In genomic region chr15:90934949-90935751, GRCh38 we compare ENCODE assay signal across 8 cellular contexts. TPM values are rescaled to one million over a fixed set of nuclear protein-coding genes. Genes with fewer than 3 reads are reported as not detected.
A peak's percentile ranks its signal among the peaks of the same experiment; 100 is the strongest.
DNase-seq lines count a peak whose midpoint lies in the region; ATAC-seq and TF ChIP-seq lines count a peak whose summit lies in the region.

TSS of gene UNC45A (plus strand) at chr15:90935285. CDS start at chr15:90935325, 40 bp downstream.

- H3K4me3 ChIP-seq in kidney epithelial cell (ENCODE audit: low read depth, low read length) = peak within 1 kb of the TSS; percentile 70

- TF ChIP-seq CTCF in AG09319 (IDR thresholded peaks at IDR 0.05; ENCODE audit: low read depth, low read length) = no peak; the same call in 1 of the 2 replicates
- TF ChIP-seq CTCF in kidney epithelial cell (IDR thresholded peaks at IDR 0.05; ENCODE audit: insufficient read depth, low read length, poor library complexity, severe bottlenecking) = no peak

- peak; percentile 38 for DNase-seq in AG09319 (ENCODE audit: extremely low read depth, low read depth)
- peak; percentile 38 to 82 for DNase-seq in NCI-H446 (lab: John Stamatoyannopoulos, UW)
- peak; percentile 97 for DNase-seq in activated CD4-positive, CD25-positive, alpha-beta regulatory T cell treated with anti-CD3 and anti-CD28 coated beads, Interleukin-2, amount 50 U/mL, for 72 hours
- DNase-seq in cerebellar nuclear complex (lab: John Stamatoyannopoulos, UW) = peak; percentile 74 to 82
- DNase-seq in kidney epithelial cell (ENCODE audit: low read depth) = no peak
- peak; percentile 88 to 95 for DNase-seq in stimulated activated CD4-positive, alpha-beta T cell treated with anti-CD3 and anti-CD28 coated beads, Interleukin-15, amount 100 ng/mL, for 48 hours (ENCODE audit: low read depth in 2 of 2)

- no peaks in the 10 kb centered on the region for H3K27me3 ChIP-seq in kidney epithelial cell (ENCODE audit: control insufficient read depth, insufficient read depth, low read length)

- ATAC-seq in GM19035 (IDR thresholded peaks at IDR 0.05; ENCODE audit: unreplicated experiment) (peak; percentile 59), HG03342 (IDR thresholded peaks at IDR 0.05; ENCODE audit: unreplicated experiment) (peak; percentile 57)

- peaks cover 2% of the 10 kb centered on the region for H3K36me3 ChIP-seq in kidney epithelial cell (ENCODE audit: control insufficient read depth, insufficient read depth, low read length)

RNA-seq across cellular contexts. Expression of gene UNC45A, which starts in this region (rescaled TPM):
- 50.1 and 62.7 TPM in 2 replicates for total RNA-seq in kidney epithelial cell
